In genomic region chr3:42600111-42600957, GRCh38 we compare ENCODE assay signal across 8 cellular contexts. TPM values are rescaled to one million over a fixed set of nuclear protein-coding genes. Genes with fewer than 3 reads are reported as not detected.
DNase-seq lines count a peak whose midpoint lies in the region; ATAC-seq and TF ChIP-seq lines count a peak whose summit lies in the region.

Gene NKTR, plus strand, starts transcription at chr3:42600686. Its CDS starts 321 bp downstream, at chr3:42601007.

- peak; percentile 96 for ATAC-seq in natural killer cell treated with Interleukin-12 subunit alpha and Interleukin-12 subunit beta and Interleukin-15 and Interleukin-18, amount 100 ng/mL, for 72 hours
- ATAC-seq in stimulated activated naive CD8-positive, alpha-beta T cell treated with anti-CD3 and anti-CD28 coated beads, Interleukin-15, Interleukin-2, amounts not matched to agents 100 U/mL and 50 U/mL, for 24 hours: peak; percentile 91

- DNase-seq in ELF-1 (ENCODE audit: low read depth, low spot score) (peak; percentile 100), H7 (peak; percentile 97), M059J (ENCODE audit: low read depth) (peak; percentile 98), SHP77 (lab: John Stamatoyannopoulos, UW) (peak; percentile 98 to 99), fibroblast of pulmonary artery (ENCODE audit: low read depth) (peak; percentile 99)
- peak; percentile 98 for DNase-seq in activated effector memory CD4-positive, alpha-beta T cell treated with Interleukin-2 at 50 U/mL for 16 hours
- peak; percentile 98 for DNase-seq in natural killer cell treated with Interleukin-12 subunit alpha and Interleukin-12 subunit beta and Interleukin-15 and Interleukin-18, amount 100 ng/mL, for 72 hours (ENCODE audit: low spot score)
- DNase-seq in stimulated activated naive CD8-positive, alpha-beta T cell treated with anti-CD3 and anti-CD28 coated beads, Interleukin-15, Interleukin-2, amounts not matched to agents 100 U/mL and 50 U/mL, for 24 hours: peak; percentile 99

- no peaks in the 10 kb centered on the region for H3K9me3 Mint-ChIP-seq in natural killer cell treated with Interleukin-12 subunit alpha and Interleukin-12 subunit beta and Interleukin-15 and Interleukin-18, amount 100 ng/mL, for 72 hours

- no peak for TF ChIP-seq CTCF in fibroblast of pulmonary artery (IDR thresholded peaks at IDR 0.05; ENCODE audit: low read length, missing control alignments)

- no peaks in the 10 kb centered on the region; the same call in 1 of the 2 replicates for H3K36me3 ChIP-seq in H7 (replicated peaks; ENCODE audit: control insufficient read depth, insufficient read depth, low read length)

- H3K4me3 Mint-ChIP-seq in natural killer cell treated with Interleukin-12 subunit alpha and Interleukin-12 subunit beta and Interleukin-15 and Interleukin-18, amount 100 ng/mL, for 72 hours: peak within 1 kb of the TSS; percentile 93

- H3K4me1 Mint-ChIP-seq in natural killer cell treated with Interleukin-12 subunit alpha and Interleukin-12 subunit beta and Interleukin-15 and Interleukin-18, amount 100 ng/mL, for 72 hours (ENCODE audit: low read depth in 2 of 2): peaks cover 32 to 41% of the 10 kb centered on the region in 2 donors

- no peaks in the 10 kb centered on the region for H3K27me3 Mint-ChIP-seq in natural killer cell treated with Interleukin-12 subunit alpha and Interleukin-12 subunit beta and Interleukin-15 and Interleukin-18, amount 100 ng/mL, for 72 hours

- peak within 1 kb of the TSS; percentile 91 to 95 for H3K27ac Mint-ChIP-seq in natural killer cell treated with Interleukin-12 subunit alpha and Interleukin-12 subunit beta and Interleukin-15 and Interleukin-18, amount 100 ng/mL, for 72 hours

- no peaks in the 10 kb centered on the region for H3K27me3 ChIP-seq in H7 (ENCODE audit: control insufficient read depth, insufficient read depth, low read length)

- peaks cover 16% of the 10 kb centered on the region for H3K36me3 Mint-ChIP-seq in natural killer cell treated with Interleukin-12 subunit alpha and Interleukin-12 subunit beta and Interleukin-15 and Interleukin-18, amount 100 ng/mL, for 72 hours

- H3K4me3 ChIP-seq in H7 (ENCODE audit: insufficient read depth, low read depth, low read length): peak within 1 kb of the TSS; percentile 97
- peak within 1 kb of the TSS; percentile 91 for H3K4me3 ChIP-seq in fibroblast of pulmonary artery (replicated peaks; ENCODE audit: low read depth, low read length)

RNA-seq across cellular contexts. Expression of gene NKTR, which starts in this region (rescaled TPM):
- 21.3 and 44.8 TPM in 2 replicates for total RNA-seq in H7 (2014; rRNA removed; shearing (Covaris generic))
- total RNA-seq in M059J (2014; rRNA removed; shearing (Covaris generic)): 8.0 and 9.4 TPM in 2 replicates
- 100 to 1,000 TPM in 1 of 2 donors, 10 to 100 TPM in 1; 85.4 to 145 TPM for total RNA-seq in natural killer cell treated with Interleukin-12 subunit alpha and Interleukin-12 subunit beta and Interleukin-15 and Interleukin-18, amount 100 ng/mL, for 72 hours

Comparison
In these comparisons a context has a peak if more than half of its experiments do, and no peak if none do; other contexts are left out.
1. Peak in every context shown above with its lines: DNase-seq, ATAC-seq and H3K4me3 ChIP-seq.